In the genomic region with DNA sequence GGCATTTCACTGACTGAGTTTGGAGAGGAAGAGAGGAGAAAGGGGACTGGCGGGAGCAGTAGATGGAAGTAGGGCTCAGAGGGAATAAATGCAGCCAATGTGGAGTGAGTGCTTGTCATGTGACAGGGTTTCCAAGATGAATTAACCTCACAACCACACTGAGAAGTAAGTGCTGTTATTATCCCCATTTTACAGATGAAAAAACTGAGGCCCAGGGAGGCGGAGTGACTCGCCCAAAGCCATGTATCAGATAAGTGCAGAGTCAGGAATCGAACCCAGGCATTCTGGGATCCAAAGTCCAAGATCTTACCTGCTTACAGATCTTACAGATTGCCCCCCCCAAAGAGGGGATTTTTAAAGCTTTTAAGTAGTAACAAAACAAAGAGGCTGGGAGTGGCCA, we compare ENCODE assay signal across 6 cellular contexts.
"Had no signal": no experiment of that assay in that cellular context is flagged by ENCODE, and none has a peak within 500 bp of the region (broad histone marks: within the 10 kb centered on the region; RNA-seq: fewer than 3 reads in every experiment).

No MANE protein-coding gene starts in this region.

- H2AFZ ChIP-seq: GM23338 had no signal

- H3K4me1 Mint-ChIP-seq: GM23338 had no signal

- H3K27ac Mint-ChIP-seq: GM23338, IgD-negative memory B cell had no signal

- H3K4me1 ChIP-seq: HAP-1 had no signal

- H3K4me3 ChIP-seq: GM23338, HAP-1 had no signal

- H3K4me3 Mint-ChIP-seq: GM23338, IgD-negative memory B cell had no signal

- H3K9me3 Mint-ChIP-seq: GM23338 had no signal

- FAIRE-seq: HTR-8/SVneo had no signal

- H3K4me2 ChIP-seq: GM23338 had no signal

- DNase-seq: H7, KG1 had no signal

- H3K36me3 ChIP-seq: HAP-1 had no signal

- ATAC-seq: GM23338 had no signal

- H3K9me3 ChIP-seq: HAP-1 had no signal
